ENCODE assay signal across 1 cellular context in the genomic region with DNA sequence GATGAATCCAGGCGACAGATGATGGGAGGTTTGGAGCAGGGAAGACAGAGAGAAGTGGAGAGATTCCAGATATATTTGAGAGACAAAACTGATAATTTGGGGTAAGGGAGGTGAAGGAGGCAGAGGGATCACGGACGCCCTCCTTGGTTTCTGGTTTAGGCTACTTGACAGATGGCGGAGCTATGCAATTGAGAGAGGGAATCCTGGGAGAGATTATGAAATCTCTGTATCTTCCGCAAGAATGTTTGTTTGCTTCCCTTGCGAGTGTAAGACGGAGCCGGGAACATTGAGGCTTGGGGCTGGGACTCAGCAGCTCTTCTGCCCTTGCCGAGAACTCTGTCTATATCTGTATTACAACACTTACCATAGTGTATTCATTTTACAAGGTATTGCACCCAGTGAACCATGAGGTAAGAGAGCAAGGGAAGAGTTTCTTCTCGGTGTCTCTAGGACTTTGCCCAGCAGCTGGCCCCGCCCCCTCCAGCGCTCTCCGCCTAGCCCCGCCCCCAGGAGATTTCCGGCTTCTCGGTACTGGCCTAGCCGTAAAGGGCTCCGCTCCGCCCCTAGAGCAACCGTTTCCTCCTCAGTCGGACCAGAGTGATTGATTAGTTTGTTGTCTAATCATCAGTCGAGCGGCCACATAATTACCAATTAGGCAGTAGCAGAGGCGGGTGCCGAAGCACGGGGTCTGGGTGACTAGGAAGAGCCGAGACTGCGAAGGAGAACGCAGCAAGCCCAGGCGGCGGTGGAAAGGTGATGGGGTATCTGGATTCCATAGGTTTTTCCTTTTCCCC.
A peak's percentile ranks its signal among the peaks of the same experiment; 100 is the strongest.
TF ChIP-seq lines count a peak whose summit lies in the region.

A gene with protein sequence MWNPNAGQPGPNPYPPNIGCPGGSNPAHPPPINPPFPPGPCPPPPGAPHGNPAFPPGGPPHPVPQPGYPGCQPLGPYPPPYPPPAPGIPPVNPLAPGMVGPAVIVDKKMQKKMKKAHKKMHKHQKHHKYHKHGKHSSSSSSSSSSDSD (plus strand): TSS at position 695 of the 794 bp plus-strand sequence. CDS start 981 bp downstream, outside the sequence.

TF ChIP-seq in K562, 482 proteins besides CTCF, POLR2A, EP300 and RAD21 (continued from another document and continues in another):
- TF ChIP-seq, protein P1, sequence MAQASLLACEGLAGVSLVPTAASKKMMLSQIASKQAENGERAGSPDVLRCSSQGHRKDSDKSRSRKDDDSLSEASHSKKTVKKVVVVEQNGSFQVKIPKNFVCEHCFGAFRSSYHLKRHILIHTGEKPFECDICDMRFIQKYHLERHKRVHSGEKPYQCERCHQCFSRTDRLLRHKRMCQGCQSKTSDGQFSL (CRISPR knock-in tag; IDR thresholded peaks at IDR 0.05), result no peak
- TF ChIP-seq, protein P1 (tag; IDR thresholded peaks at IDR 0.05), result no peak
- TF ChIP-seq, protein P2, sequence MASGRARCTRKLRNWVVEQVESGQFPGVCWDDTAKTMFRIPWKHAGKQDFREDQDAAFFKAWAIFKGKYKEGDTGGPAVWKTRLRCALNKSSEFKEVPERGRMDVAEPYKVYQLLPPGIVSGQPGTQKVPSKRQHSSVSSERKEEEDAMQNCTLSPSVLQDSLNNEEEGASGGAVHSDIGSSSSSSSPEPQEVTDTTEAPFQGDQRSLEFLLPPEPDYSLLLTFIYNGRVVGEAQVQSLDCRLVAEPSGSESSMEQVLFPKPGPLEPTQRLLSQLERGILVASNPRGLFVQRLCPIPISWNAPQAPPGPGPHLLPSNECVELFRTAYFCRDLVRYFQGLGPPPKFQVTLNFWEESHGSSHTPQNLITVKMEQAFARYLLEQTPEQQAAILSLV (tag; IDR thresholded peaks at IDR 0.05), result no peak; the same call in 1 of the 2 replicates
- TF ChIP-seq YBX1 (IDR thresholded peaks at IDR 0.05) (no peak), CCAR2 (IDR thresholded peaks at IDR 0.05; ENCODE audit: low read depth, low read length) (no peak), U2AF1 (optimal IDR thresholded peaks at IDR 0.05; ENCODE audit: low read depth, low read length) (no peak), ZNF121 (CRISPR knock-in tag; conservative IDR thresholded peaks at IDR 0.05) (no peak), KLF10 (CRISPR knock-in tag; IDR thresholded peaks at IDR 0.05) (no peak), NCOR1 (IDR thresholded peaks at IDR 0.05) (no peak), ETV6 (IDR thresholded peaks at IDR 0.05; ENCODE audit: borderline replicate concordance in 1 of 2, low read depth in 2 of 2, low read length in 1 of 2) (no peak), ETV6 (CRISPR knock-in tag; IDR thresholded peaks at IDR 0.05; ENCODE audit: borderline replicate concordance) (no peak), DMBX1 (CRISPR knock-in tag; IDR thresholded peaks at IDR 0.05; ENCODE audit: borderline replicate concordance) (peak; percentile 42; the same call in 1 of the 2 replicates), FOXP1 (CRISPR knock-in tag; IDR thresholded peaks at IDR 0.05) (no peak), EGR1 (conservative IDR thresholded peaks at IDR 0.05) (no peak), CTBP1 (IDR thresholded peaks at IDR 0.05; ENCODE audit: borderline replicate concordance) (no peak; the same call in 1 of the 2 replicates), U2AF2 (optimal IDR thresholded peaks at IDR 0.05; ENCODE audit: low read depth, low read length) (no peak), ZNF668 (CRISPR knock-in tag; IDR thresholded peaks at IDR 0.05) (no peak), MAZ (CRISPR knock-in tag; conservative IDR thresholded peaks at IDR 0.05 in 1 of 2, IDR thresholded peaks at IDR 0.05 in 1 of 2) (peak in 1 of 2 experiments; percentile 39; a peak in 1 of 4 replicates), RBM15 (IDR thresholded peaks at IDR 0.05; ENCODE audit: insufficient read depth, low read length) (no peak), KDM4B (IDR thresholded peaks at IDR 0.05; ENCODE audit: borderline replicate concordance in 2 of 2, low read depth in 1 of 2) (no peak), CCNT2 (IDR thresholded peaks at IDR 0.05; ENCODE audit: borderline replicate concordance, extremely low read depth, insufficient read length, low read depth, low read length) (no peak), HLTF (IDR thresholded peaks at IDR 0.05) (no peak), SETDB1 (IDR thresholded peaks at IDR 0.05; ENCODE audit: low read length) (no peak)
- TF ChIP-seq, protein P3, sequence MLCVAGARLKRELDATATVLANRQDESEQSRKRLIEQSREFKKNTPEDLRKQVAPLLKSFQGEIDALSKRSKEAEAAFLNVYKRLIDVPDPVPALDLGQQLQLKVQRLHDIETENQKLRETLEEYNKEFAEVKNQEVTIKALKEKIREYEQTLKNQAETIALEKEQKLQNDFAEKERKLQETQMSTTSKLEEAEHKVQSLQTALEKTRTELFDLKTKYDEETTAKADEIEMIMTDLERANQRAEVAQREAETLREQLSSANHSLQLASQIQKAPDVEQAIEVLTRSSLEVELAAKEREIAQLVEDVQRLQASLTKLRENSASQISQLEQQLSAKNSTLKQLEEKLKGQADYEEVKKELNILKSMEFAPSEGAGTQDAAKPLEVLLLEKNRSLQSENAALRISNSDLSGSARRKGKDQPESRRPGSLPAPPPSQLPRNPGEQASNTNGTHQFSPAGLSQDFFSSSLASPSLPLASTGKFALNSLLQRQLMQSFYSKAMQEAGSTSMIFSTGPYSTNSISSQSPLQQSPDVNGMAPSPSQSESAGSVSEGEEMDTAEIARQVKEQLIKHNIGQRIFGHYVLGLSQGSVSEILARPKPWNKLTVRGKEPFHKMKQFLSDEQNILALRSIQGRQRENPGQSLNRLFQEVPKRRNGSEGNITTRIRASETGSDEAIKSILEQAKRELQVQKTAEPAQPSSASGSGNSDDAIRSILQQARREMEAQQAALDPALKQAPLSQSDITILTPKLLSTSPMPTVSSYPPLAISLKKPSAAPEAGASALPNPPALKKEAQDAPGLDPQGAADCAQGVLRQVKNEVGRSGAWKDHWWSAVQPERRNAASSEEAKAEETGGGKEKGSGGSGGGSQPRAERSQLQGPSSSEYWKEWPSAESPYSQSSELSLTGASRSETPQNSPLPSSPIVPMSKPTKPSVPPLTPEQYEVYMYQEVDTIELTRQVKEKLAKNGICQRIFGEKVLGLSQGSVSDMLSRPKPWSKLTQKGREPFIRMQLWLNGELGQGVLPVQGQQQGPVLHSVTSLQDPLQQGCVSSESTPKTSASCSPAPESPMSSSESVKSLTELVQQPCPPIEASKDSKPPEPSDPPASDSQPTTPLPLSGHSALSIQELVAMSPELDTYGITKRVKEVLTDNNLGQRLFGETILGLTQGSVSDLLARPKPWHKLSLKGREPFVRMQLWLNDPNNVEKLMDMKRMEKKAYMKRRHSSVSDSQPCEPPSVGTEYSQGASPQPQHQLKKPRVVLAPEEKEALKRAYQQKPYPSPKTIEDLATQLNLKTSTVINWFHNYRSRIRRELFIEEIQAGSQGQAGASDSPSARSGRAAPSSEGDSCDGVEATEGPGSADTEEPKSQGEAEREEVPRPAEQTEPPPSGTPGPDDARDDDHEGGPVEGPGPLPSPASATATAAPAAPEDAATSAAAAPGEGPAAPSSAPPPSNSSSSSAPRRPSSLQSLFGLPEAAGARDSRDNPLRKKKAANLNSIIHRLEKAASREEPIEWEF (CRISPR knock-in tag; IDR thresholded peaks at IDR 0.05), result no peak
- TF ChIP-seq, protein P4, sequence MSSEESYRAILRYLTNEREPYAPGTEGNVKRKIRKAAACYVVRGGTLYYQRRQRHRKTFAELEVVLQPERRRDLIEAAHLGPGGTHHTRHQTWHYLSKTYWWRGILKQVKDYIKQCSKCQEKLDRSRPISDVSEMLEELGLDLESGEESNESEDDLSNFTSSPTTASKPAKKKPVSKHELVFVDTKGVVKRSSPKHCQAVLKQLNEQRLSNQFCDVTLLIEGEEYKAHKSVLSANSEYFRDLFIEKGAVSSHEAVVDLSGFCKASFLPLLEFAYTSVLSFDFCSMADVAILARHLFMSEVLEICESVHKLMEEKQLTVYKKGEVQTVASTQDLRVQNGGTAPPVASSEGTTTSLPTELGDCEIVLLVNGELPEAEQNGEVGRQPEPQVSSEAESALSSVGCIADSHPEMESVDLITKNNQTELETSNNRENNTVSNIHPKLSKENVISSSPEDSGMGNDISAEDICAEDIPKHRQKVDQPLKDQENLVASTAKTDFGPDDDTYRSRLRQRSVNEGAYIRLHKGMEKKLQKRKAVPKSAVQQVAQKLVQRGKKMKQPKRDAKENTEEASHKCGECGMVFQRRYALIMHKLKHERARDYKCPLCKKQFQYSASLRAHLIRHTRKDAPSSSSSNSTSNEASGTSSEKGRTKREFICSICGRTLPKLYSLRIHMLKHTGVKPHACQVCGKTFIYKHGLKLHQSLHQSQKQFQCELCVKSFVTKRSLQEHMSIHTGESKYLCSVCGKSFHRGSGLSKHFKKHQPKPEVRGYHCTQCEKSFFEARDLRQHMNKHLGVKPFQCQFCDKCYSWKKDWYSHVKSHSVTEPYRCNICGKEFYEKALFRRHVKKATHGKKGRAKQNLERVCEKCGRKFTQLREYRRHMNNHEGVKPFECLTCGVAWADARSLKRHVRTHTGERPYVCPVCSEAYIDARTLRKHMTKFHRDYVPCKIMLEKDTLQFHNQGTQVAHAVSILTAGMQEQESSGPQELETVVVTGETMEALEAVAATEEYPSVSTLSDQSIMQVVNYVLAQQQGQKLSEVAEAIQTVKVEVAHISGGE (CRISPR knock-in tag; IDR thresholded peaks at IDR 0.05), result peak in 1 of 3 experiments; percentile 25; a peak in 1 of 6 replicates
- TF ChIP-seq, protein P5, sequence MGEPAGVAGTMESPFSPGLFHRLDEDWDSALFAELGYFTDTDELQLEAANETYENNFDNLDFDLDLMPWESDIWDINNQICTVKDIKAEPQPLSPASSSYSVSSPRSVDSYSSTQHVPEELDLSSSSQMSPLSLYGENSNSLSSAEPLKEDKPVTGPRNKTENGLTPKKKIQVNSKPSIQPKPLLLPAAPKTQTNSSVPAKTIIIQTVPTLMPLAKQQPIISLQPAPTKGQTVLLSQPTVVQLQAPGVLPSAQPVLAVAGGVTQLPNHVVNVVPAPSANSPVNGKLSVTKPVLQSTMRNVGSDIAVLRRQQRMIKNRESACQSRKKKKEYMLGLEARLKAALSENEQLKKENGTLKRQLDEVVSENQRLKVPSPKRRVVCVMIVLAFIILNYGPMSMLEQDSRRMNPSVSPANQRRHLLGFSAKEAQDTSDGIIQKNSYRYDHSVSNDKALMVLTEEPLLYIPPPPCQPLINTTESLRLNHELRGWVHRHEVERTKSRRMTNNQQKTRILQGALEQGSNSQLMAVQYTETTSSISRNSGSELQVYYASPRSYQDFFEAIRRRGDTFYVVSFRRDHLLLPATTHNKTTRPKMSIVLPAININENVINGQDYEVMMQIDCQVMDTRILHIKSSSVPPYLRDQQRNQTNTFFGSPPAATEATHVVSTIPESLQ (CRISPR knock-in tag; IDR thresholded peaks at IDR 0.05), result no peak
- TF ChIP-seq, protein P6, sequence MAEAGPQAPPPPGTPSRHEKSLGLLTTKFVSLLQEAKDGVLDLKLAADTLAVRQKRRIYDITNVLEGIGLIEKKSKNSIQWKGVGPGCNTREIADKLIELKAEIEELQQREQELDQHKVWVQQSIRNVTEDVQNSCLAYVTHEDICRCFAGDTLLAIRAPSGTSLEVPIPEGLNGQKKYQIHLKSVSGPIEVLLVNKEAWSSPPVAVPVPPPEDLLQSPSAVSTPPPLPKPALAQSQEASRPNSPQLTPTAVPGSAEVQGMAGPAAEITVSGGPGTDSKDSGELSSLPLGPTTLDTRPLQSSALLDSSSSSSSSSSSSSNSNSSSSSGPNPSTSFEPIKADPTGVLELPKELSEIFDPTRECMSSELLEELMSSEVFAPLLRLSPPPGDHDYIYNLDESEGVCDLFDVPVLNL (CRISPR knock-in tag; IDR thresholded peaks at IDR 0.05; ENCODE audit: low read depth), result no peak
- TF ChIP-seq, protein P7, sequence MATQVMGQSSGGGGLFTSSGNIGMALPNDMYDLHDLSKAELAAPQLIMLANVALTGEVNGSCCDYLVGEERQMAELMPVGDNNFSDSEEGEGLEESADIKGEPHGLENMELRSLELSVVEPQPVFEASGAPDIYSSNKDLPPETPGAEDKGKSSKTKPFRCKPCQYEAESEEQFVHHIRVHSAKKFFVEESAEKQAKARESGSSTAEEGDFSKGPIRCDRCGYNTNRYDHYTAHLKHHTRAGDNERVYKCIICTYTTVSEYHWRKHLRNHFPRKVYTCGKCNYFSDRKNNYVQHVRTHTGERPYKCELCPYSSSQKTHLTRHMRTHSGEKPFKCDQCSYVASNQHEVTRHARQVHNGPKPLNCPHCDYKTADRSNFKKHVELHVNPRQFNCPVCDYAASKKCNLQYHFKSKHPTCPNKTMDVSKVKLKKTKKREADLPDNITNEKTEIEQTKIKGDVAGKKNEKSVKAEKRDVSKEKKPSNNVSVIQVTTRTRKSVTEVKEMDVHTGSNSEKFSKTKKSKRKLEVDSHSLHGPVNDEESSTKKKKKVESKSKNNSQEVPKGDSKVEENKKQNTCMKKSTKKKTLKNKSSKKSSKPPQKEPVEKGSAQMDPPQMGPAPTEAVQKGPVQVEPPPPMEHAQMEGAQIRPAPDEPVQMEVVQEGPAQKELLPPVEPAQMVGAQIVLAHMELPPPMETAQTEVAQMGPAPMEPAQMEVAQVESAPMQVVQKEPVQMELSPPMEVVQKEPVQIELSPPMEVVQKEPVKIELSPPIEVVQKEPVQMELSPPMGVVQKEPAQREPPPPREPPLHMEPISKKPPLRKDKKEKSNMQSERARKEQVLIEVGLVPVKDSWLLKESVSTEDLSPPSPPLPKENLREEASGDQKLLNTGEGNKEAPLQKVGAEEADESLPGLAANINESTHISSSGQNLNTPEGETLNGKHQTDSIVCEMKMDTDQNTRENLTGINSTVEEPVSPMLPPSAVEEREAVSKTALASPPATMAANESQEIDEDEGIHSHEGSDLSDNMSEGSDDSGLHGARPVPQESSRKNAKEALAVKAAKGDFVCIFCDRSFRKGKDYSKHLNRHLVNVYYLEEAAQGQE (CRISPR knock-in tag; IDR thresholded peaks at IDR 0.05; ENCODE audit: low read depth), result no peak
- TF ChIP-seq, protein P8, sequence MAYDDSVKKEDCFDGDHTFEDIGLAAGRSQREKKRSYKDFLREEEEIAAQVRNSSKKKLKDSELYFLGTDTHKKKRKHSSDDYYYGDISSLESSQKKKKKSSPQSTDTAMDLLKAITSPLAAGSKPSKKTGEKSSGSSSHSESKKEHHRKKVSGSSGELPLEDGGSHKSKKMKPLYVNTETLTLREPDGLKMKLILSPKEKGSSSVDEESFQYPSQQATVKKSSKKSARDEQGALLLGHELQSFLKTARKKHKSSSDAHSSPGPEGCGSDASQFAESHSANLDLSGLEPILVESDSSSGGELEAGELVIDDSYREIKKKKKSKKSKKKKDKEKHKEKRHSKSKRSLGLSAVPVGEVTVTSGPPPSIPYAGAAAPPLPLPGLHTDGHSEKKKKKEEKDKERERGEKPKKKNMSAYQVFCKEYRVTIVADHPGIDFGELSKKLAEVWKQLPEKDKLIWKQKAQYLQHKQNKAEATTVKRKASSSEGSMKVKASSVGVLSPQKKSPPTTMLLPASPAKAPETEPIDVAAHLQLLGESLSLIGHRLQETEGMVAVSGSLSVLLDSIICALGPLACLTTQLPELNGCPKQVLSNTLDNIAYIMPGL (CRISPR knock-in tag; IDR thresholded peaks at IDR 0.05), result no peak
- TF ChIP-seq, protein P9, sequence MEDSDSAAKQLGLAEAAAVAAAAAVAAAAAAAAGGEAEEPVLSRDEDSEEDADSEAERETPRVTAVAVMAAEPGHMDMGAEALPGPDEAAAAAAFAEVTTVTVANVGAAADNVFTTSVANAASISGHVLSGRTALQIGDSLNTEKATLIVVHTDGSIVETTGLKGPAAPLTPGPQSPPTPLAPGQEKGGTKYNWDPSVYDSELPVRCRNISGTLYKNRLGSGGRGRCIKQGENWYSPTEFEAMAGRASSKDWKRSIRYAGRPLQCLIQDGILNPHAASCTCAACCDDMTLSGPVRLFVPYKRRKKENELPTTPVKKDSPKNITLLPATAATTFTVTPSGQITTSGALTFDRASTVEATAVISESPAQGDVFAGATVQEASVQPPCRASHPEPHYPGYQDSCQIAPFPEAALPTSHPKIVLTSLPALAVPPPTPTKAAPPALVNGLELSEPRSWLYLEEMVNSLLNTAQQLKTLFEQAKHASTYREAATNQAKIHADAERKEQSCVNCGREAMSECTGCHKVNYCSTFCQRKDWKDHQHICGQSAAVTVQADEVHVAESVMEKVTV (CRISPR knock-in tag; IDR thresholded peaks at IDR 0.05), result no peak
